Comparison of ENCODE assay signal across 13 cellular contexts in genomic region chr7:66125052-66125694, GRCh38. TPM values are rescaled to one million over a fixed set of nuclear protein-coding genes. Genes with fewer than 3 reads are reported as not detected.
A peak's percentile ranks its signal among the peaks of the same experiment; 100 is the strongest.
DNase-seq lines count a peak whose midpoint lies in the region; ATAC-seq and TF ChIP-seq lines count a peak whose summit lies in the region.
"Had no signal": no experiment of that assay in that cellular context is flagged by ENCODE, and none has a peak within 500 bp of the region (broad histone marks: within the 10 kb centered on the region; RNA-seq: fewer than 3 reads in every experiment).

No MANE protein-coding gene starts in this region.

- CTCF ChIA-PET in HEK293 (lab: Yijun Ruan, JAX) = interaction anchor here (0.7 kb wide), 1 partner anchor 11 kb away, joined by 3 read pairs; the partner anchor contains the start of gene CRCP

- H3K4me3 ChIP-seq in AG10803 (ENCODE audit: low read length) = no peak overlapping the region
- H3K4me3 ChIP-seq in HEK293 (ENCODE audit: low read depth, low read length) = no peak overlapping the region
- no peak overlapping the region for H3K4me3 ChIP-seq in ascending aorta
- no peak overlapping the region for H3K4me3 ChIP-seq in lung
- H3K4me3 ChIP-seq: mucosa of descending colon had no signal

- intact Hi-C loops in ascending aorta (cut with DNase I) = no loop called here
- intact Hi-C loops in left colon (cut with DNase I, micrococcal nuclease) = no loop called here

- H3K4me1 ChIP-seq in HEK293 (ENCODE audit: control insufficient read depth, insufficient read depth, low read length) (peaks cover 11% of the 10 kb centered on the region), ascending aorta (peaks cover 0 to 7% of the 10 kb centered on the region in 2 donors), lung (ENCODE audit: control insufficient read depth in 2 of 2, insufficient read depth in 2 of 2, low read length in 2 of 2) (peaks cover 2 to 19% of the 10 kb centered on the region in 2 donors)
- H3K4me1 ChIP-seq: Caco-2 had no signal

- WGBS in lung, 2 donors = 18% methylated on average over 4 of the region's 4 CpGs

- DNase-seq in AG10803 (ENCODE audit: low read depth) = peak; percentile 35
- DNase-seq in ascending aorta (ENCODE audit: low spot score in 2 of 2) = no peak
- DNase-seq in lung (ENCODE audit: low spot score) = no peak
- DNase-seq in NCI-H1436 (lab: John Stamatoyannopoulos, UW) = no peak
- DNase-seq in left colon = no peak
- DNase-seq: Caco-2; mucosa of descending colon; NCI-H1092; stimulated activated CD4-positive, alpha-beta T cell treated with anti-CD3 and anti-CD28 coated beads, Interleukin-15, amount 100 ng/mL, for 24 hours; T1000 had no signal

- H3K27ac ChIP-seq in HEK293 (ENCODE audit: extremely low read depth, low read depth, low read length) = 0 out of 2 replicates have a peak overlapping the region, but pooled peaks have one; percentile 30
- peak overlapping the region; percentile 16 to 20 for H3K27ac ChIP-seq in ascending aorta
- H3K27ac ChIP-seq in lung (ENCODE audit: low read depth in 1 of 2, low read length in 1 of 2) = peak overlapping the region in 1 of 2 donors; percentile 33

- H3K9me3 ChIP-seq in HEK293 (ENCODE audit: control insufficient read depth, insufficient read depth, low read depth, low read length) (no peaks in the 10 kb centered on the region), ascending aorta (no peaks in the 10 kb centered on the region), lung (ENCODE audit: control insufficient read depth in 2 of 2, insufficient read depth in 1 of 2, low read length in 1 of 2) (no peaks in the 10 kb centered on the region)
- H3K9me3 ChIP-seq: Caco-2, mucosa of descending colon had no signal

- H3K36me3 ChIP-seq in HEK293 (ENCODE audit: control insufficient read depth in 2 of 2, insufficient read depth in 1 of 2, low read length in 2 of 2) = peaks cover 0 to 6% of the 10 kb centered on the region in 2 experiments; a peak in 1 of 3 replicates
- peaks cover 6 to 7% of the 10 kb centered on the region in 2 donors for H3K36me3 ChIP-seq in ascending aorta
- peaks cover 0 to 2% of the 10 kb centered on the region in 2 donors for H3K36me3 ChIP-seq in lung (ENCODE audit: control insufficient read depth in 2 of 2, insufficient read depth in 2 of 2, low read length in 2 of 2)

- no peak for TF ChIP-seq CTCF in AG10803 (conservative IDR thresholded peaks at IDR 0.05; ENCODE audit: low read length)
- TF ChIP-seq CTCF in HEK293 (tag by site-specific recombination; IDR thresholded peaks at IDR 0.05) = no peak
- no peak for TF ChIP-seq CTCF in ascending aorta (IDR thresholded peaks at IDR 0.05)
- no peak for TF ChIP-seq CTCF in lung (IDR thresholded peaks at IDR 0.05; ENCODE audit: control extremely low read depth, extremely low read depth)

- ATAC-seq in lung (ENCODE audit: insufficient read depth, low FRiP score) (peak; percentile 14), GM18505 (IDR thresholded peaks at IDR 0.05; ENCODE audit: unreplicated experiment) (no peak), HG03342 (IDR thresholded peaks at IDR 0.05; ENCODE audit: unreplicated experiment) (no peak), left colon (no peak)
- ATAC-seq: mucosa of descending colon had no signal

- H3K27me3 ChIP-seq in ascending aorta (no peaks in the 10 kb centered on the region), lung (ENCODE audit: control insufficient read depth, insufficient read depth) (no peaks in the 10 kb centered on the region)

- no peak for TF ChIP-seq POLR2A in GM18505 (IDR thresholded peaks at IDR 0.05; ENCODE audit: borderline replicate concordance, extremely low read depth, insufficient read depth, insufficient read length)

- POLR2A ChIA-PET in HEK293 (lab: Yijun Ruan, JAX) = interaction anchor here (0.6 to 2.0 kb wide), 3 partner anchors 10 to 504 kb away, joined by 3 to 5 read pairs (median 4); partner anchors contain the start of genes CRCP and KCTD7

TF ChIP-seq in HEK293, 187 proteins besides CTCF, POLR2A, EP300 and RAD21:
- TF ChIP-seq MZF1 (tag by site-specific recombination; IDR thresholded peaks at IDR 0.05; ENCODE audit: borderline replicate concordance) (no peak), ZNF785 (tag by site-specific recombination; IDR thresholded peaks at IDR 0.05) (no peak), ZNF114 (tag by site-specific recombination; IDR thresholded peaks at IDR 0.05) (no peak), ZNF660 (tag by site-specific recombination; IDR thresholded peaks at IDR 0.05) (no peak), ZNF214 (tag by site-specific recombination; IDR thresholded peaks at IDR 0.05; ENCODE audit: borderline replicate concordance) (no peak), ZNF629 (tag by site-specific recombination; IDR thresholded peaks at IDR 0.05) (no peak), ZNF488 (tag by site-specific recombination; IDR thresholded peaks at IDR 0.05) (no peak), SETDB1 (IDR thresholded peaks at IDR 0.05; ENCODE audit: insufficient read length, low read length) (no peak), ZSCAN23 (tag by site-specific recombination; IDR thresholded peaks at IDR 0.05) (no peak)
TF ChIP-seq in HEK293: peak in this region for 0.

RNA-seq across cellular contexts. Expression of gene CRCP, which starts 10.5 kb away (rescaled TPM):
- total RNA-seq in ascending aorta = 129 TPM
- total RNA-seq in lung = 10 to 100 TPM; 39.4 to 43.0 TPM
- 10 to 100 TPM; 18.9 to 25.4 TPM for polyA plus RNA-seq in lung
- total RNA-seq in left colon = 10 to 100 TPM; 37.1 to 43.6 TPM

RNA-seq across cellular contexts. Expression of gene ASL, which starts 49.6 kb away (rescaled TPM):
- total RNA-seq in ascending aorta (46.2 TPM), lung (10 to 100 TPM; 24.9 to 85.1 TPM), left colon (100 to 1,000 TPM; 142 to 145 TPM)
- 10 to 100 TPM; 56.4 to 60.4 TPM for polyA plus RNA-seq in lung
